ENCODE assay signal across 12 cellular contexts in genomic region chr10:99975106-99975829, GRCh38. TPM values are rescaled to one million over a fixed set of nuclear protein-coding genes. Genes with fewer than 3 reads are reported as not detected.
DNase-seq lines count a peak whose midpoint lies in the region; ATAC-seq and TF ChIP-seq lines count a peak whose summit lies in the region.
"Had no signal": no experiment of that assay in that cellular context is flagged by ENCODE, and none has a peak within 500 bp of the region (broad histone marks: within the 10 kb centered on the region; RNA-seq: fewer than 3 reads in every experiment).

No MANE protein-coding gene starts in this region.

- no peak overlapping the region for H3K27ac Mint-ChIP-seq in activated T-cell treated with anti-CD3 and anti-CD28 coated beads, Interleukin-2, amount 50 U/mL, for 72 hours
- H3K27ac Mint-ChIP-seq: stimulated activated effector memory CD8-positive, alpha-beta T cell treated with anti-CD3 and anti-CD28 coated beads, Interleukin-12 subunit alpha, Interleukin-12 subunit beta, amount 100 ng/mL, for 72 hours had no signal

- H3K27me3 ChIP-seq in brain microvascular endothelial cell (replicated peaks) (no peaks in the 10 kb centered on the region), gastrocnemius medialis (no peaks in the 10 kb centered on the region), dorsolateral prefrontal cortex (no peaks in the 10 kb centered on the region), testis (no peaks in the 10 kb centered on the region)
- H3K27me3 ChIP-seq in effector memory CD4-positive, alpha-beta T cell (replicated peaks; ENCODE audit: control insufficient read depth, insufficient read depth, low read length, poor library complexity, severe bottlenecking): no peaks in the 10 kb centered on the region

- H3K4me1 Mint-ChIP-seq in activated T-cell treated with anti-CD3 and anti-CD28 coated beads, Interleukin-2, amount 50 U/mL, for 72 hours (ENCODE audit: low read depth): no peaks in the 10 kb centered on the region
- H3K4me1 Mint-ChIP-seq: CD8-positive, alpha-beta memory T cell; stimulated activated effector memory CD8-positive, alpha-beta T cell treated with anti-CD3 and anti-CD28 coated beads, Interleukin-12 subunit alpha, Interleukin-12 subunit beta, amount 100 ng/mL, for 72 hours had no signal

- TF ChIP-seq POLR2A in gastrocnemius medialis (IDR thresholded peaks at IDR 0.05): no peak
- no peak for TF ChIP-seq POLR2A in testis (IDR thresholded peaks at IDR 0.05)

- H3K4me1 ChIP-seq in gastrocnemius medialis (peaks cover 35 to 41% of the 10 kb centered on the region in 2 donors), testis (peaks cover 18% of the 10 kb centered on the region)
- H3K4me1 ChIP-seq in effector memory CD4-positive, alpha-beta T cell (ENCODE audit: control insufficient read depth, insufficient read depth, low read length, poor library complexity, severe bottlenecking): no peaks in the 10 kb centered on the region

- H3K36me3 ChIP-seq in brain microvascular endothelial cell (replicated peaks) (peaks cover 16% of the 10 kb centered on the region), gastrocnemius medialis (peaks cover 0 to 14% of the 10 kb centered on the region in 2 donors), testis (ENCODE audit: low read depth, missing control alignments) (no peaks in the 10 kb centered on the region)
- no peaks in the 10 kb centered on the region for H3K36me3 ChIP-seq in effector memory CD4-positive, alpha-beta T cell (ENCODE audit: control insufficient read depth, insufficient read depth, low read length)

- no peaks in the 10 kb centered on the region for H3K36me3 Mint-ChIP-seq in activated T-cell treated with anti-CD3 and anti-CD28 coated beads, Interleukin-2, amount 50 U/mL, for 72 hours (ENCODE audit: insufficient read depth in 2 of 2)

- no peak overlapping the region for H3K4me3 ChIP-seq in brain microvascular endothelial cell (ENCODE audit: low read depth, low read length)
- H3K4me3 ChIP-seq in gastrocnemius medialis: no peak overlapping the region
- H3K4me3 ChIP-seq in dorsolateral prefrontal cortex: no peak overlapping the region
- H3K4me3 ChIP-seq in testis: no peak overlapping the region
- no peak overlapping the region for H3K4me3 ChIP-seq in effector memory CD4-positive, alpha-beta T cell (ENCODE audit: insufficient read depth, low read depth, low read length, poor library complexity, severe bottlenecking)

- intact Hi-C loops in gastrocnemius medialis (cut with DNase I; ENCODE audit: low total_unique reads) (loop anchor here (5.0 kb wide), 2 partner anchors 37 to 72 kb away; no protein-coding TSS in a partner anchor), dorsolateral prefrontal cortex (cut with DNase I) (no loop called here), testis (cut with DNase I; ENCODE audit: low total_unique reads) (no loop called here)

- WGBS in testis, 2 donors: 87 to 89% methylated on average over 8 of the region's 8 CpGs

- TF ChIP-seq CTCF in GM13977 (IDR thresholded peaks at IDR 0.05; ENCODE audit: extremely low read depth, insufficient read depth, missing control alignments) (no peak), brain microvascular endothelial cell (IDR thresholded peaks at IDR 0.05; ENCODE audit: low read depth, low read length, missing control alignments) (no peak), gastrocnemius medialis (IDR thresholded peaks at IDR 0.05 in 4 of 5, conservative IDR thresholded peaks at IDR 0.05 in 1 of 5) (no peak), dorsolateral prefrontal cortex (IDR thresholded peaks at IDR 0.05 in 54 of 56, conservative IDR thresholded peaks at IDR 0.05 in 2 of 56; ENCODE audit: low read depth in 1 of 56, partially characterized antibody in 56 of 56) (no peak), testis (IDR thresholded peaks at IDR 0.05) (no peak)

- in situ Hi-C loops in GM13977 (cut with MboI; ENCODE audit: low pct_unique_long_range_greater_than_20kb, low sequenced_read_pairs, unreplicated experiment): no loop called here
- in situ Hi-C loops in brain microvascular endothelial cell (cut with HindIII; ENCODE audit: low pct_ligation_motif_present, low sequenced_read_pairs): no loop called here
- in situ Hi-C loops in gastrocnemius medialis (cut with MboI; ENCODE audit: low sequenced_read_pairs in 4 of 4): no loop called here

- H3K27ac ChIP-seq in brain microvascular endothelial cell (peak overlapping the region; percentile 85), gastrocnemius medialis (peak overlapping the region in 3 of 4 donors; percentile 58 to 71 (median 61)), dorsolateral prefrontal cortex (peak overlapping the region in 3 of 59 donors; percentile 56 to 74 (median 69)), testis (no peak overlapping the region)
- no peak overlapping the region for H3K27ac ChIP-seq in effector memory CD4-positive, alpha-beta T cell (ENCODE audit: insufficient read depth, low read length, poor library complexity, severe bottlenecking)

- H3K9me3 Mint-ChIP-seq in activated T-cell treated with anti-CD3 and anti-CD28 coated beads, Interleukin-2, amount 50 U/mL, for 72 hours: no peaks in the 10 kb centered on the region
- H3K9me3 Mint-ChIP-seq: CD8-positive, alpha-beta memory T cell; stimulated activated effector memory CD8-positive, alpha-beta T cell treated with anti-CD3 and anti-CD28 coated beads, Interleukin-12 subunit alpha, Interleukin-12 subunit beta, amount 100 ng/mL, for 72 hours had no signal

- H3K27me3 Mint-ChIP-seq in activated T-cell treated with anti-CD3 and anti-CD28 coated beads, Interleukin-2, amount 50 U/mL, for 72 hours (ENCODE audit: low read depth): no peaks in the 10 kb centered on the region
- H3K27me3 Mint-ChIP-seq: CD8-positive, alpha-beta memory T cell had no signal

- no peaks in the 10 kb centered on the region for H3K9me3 ChIP-seq in gastrocnemius medialis
- no peaks in the 10 kb centered on the region for H3K9me3 ChIP-seq in testis
- no peaks in the 10 kb centered on the region for H3K9me3 ChIP-seq in effector memory CD4-positive, alpha-beta T cell (ENCODE audit: control insufficient read depth, low read length)

- ATAC-seq in HG03571 (IDR thresholded peaks at IDR 0.05; ENCODE audit: unreplicated experiment): peak; percentile 52
- ATAC-seq in gastrocnemius medialis: no peak
- ATAC-seq in activated T-cell treated with anti-CD3 and anti-CD28 coated beads, Interleukin-2, amount 50 U/mL, for 72 hours (replicated peaks in 1 of 2): no peak
- ATAC-seq: stimulated activated effector memory CD8-positive, alpha-beta T cell treated with anti-CD3 and anti-CD28 coated beads, Interleukin-12 subunit alpha, Interleukin-12 subunit beta, amount 100 ng/mL, for 72 hours had no signal

- peak; percentile 22 for DNase-seq in GM13977 (ENCODE audit: low spot score)
- no peak for DNase-seq in brain microvascular endothelial cell
- no peak for DNase-seq in gastrocnemius medialis
- no peak for DNase-seq in activated T-cell treated with anti-CD3 and anti-CD28 coated beads, Interleukin-2, amount 50 U/mL, for 72 hours
- DNase-seq in dorsolateral prefrontal cortex: no peak
- DNase-seq in testis: no peak
- DNase-seq in effector memory CD4-positive, alpha-beta T cell: no peak
- DNase-seq: activated CD8-positive, alpha-beta memory T cell treated with anti-CD3 and anti-CD28 coated beads, Interleukin-2, amount 50 U/mL, for 4 hours; CD8-positive, alpha-beta memory T cell; NCI-H2227 treated with DMSO at 0.1 percent for 48 hours had no signal

- H3K4me3 Mint-ChIP-seq in activated T-cell treated with anti-CD3 and anti-CD28 coated beads, Interleukin-2, amount 50 U/mL, for 72 hours: no peak overlapping the region
- H3K4me3 Mint-ChIP-seq: CD8-positive, alpha-beta memory T cell; stimulated activated effector memory CD8-positive, alpha-beta T cell treated with anti-CD3 and anti-CD28 coated beads, Interleukin-12 subunit alpha, Interleukin-12 subunit beta, amount 100 ng/mL, for 72 hours had no signal

RNA-seq across cellular contexts. Expression of gene DNMBP, which starts 34.5 kb away (rescaled TPM):
- total RNA-seq in gastrocnemius medialis (10 to 100 TPM in 3 of 4 donors, 1 to 10 TPM in 1; 9.5 to 22.5 (median 15.0) TPM), dorsolateral prefrontal cortex (10 to 100 TPM in 44 of 120 experiments, 1 to 10 TPM in 76; 5.3 to 14.0 (median 9.2) TPM), testis (10 to 100 TPM; 33.4 to 36.0 TPM)
- 1 to 10 TPM; 2.3 to 2.9 TPM for total RNA-seq in activated T-cell treated with anti-CD3 and anti-CD28 coated beads, Interleukin-2, amount 50 U/mL, for 72 hours
- 20.8 TPM for polyA plus RNA-seq in testis (ENCODE audit: insufficient read depth, low read depth, low replicate concordance)

Comparison
In these comparisons a context has a peak if more than half of its experiments do, and no peak if none do; other contexts are left out.
1. H3K27ac ChIP-seq: peak in brain microvascular endothelial cell (single experiment) and gastrocnemius medialis (3 of 4); none in testis (0 of 2) and effector memory CD4-positive, alpha-beta T cell (single experiment).